ENCODE assay signal across 13 cellular contexts in the genomic region with DNA sequence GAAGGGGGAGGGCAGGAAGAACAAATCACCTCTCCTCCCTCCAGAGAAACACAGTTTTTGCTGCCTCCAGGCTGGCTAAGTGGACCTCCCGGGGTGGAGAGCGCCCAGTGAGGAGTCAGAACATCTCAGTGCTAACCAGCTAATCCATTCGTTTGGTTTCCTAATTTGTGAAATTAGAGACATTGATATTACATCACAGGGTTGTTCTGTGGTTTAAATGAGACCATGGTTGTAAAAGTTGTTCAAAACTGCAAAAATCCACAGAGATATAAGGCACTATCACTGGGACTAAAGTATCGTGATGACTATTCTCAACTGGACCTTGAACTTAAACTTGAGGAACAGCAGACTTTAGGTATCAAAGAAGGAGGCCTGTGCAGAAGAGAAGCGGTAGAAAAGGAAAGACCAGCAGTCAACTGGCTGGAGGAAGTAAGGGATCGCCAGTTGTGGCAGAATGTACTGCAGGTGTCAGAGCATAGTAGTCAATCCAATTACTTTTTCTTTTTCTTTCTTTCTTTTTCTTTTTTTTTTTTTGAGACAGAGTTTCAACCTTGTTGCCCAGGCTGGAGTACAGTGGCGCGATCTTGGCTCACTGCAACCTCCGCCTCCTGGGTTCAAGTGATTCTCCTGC. TPM values are rescaled to one million over a fixed set of nuclear protein-coding genes. Genes with fewer than 3 reads are reported as not detected.
DNase-seq lines count a peak whose midpoint lies in the region; ATAC-seq and TF ChIP-seq lines count a peak whose summit lies in the region.
"Had no signal": no experiment of that assay in that cellular context is flagged by ENCODE, and none has a peak within 500 bp of the region (broad histone marks: within the 10 kb centered on the region; RNA-seq: fewer than 3 reads in every experiment).

No MANE protein-coding gene starts in this region.

- H3K27ac Mint-ChIP-seq in HFFc6 (peak overlapping the region; percentile 32; the same call in 1 of the 2 replicates), type B pancreatic cell (no peak overlapping the region)
- peak overlapping the region; percentile 37 for H3K27ac Mint-ChIP-seq in activated CD4-positive, alpha-beta memory T cell treated with anti-CD3 and anti-CD28 coated beads, Interleukin-2, amount 10 ng/mL, durations not matched to agents 7 days and 5 days
- H3K27ac Mint-ChIP-seq in naive thymus-derived CD8-positive, alpha-beta T cell = peak overlapping the region; percentile 86 to 99 (median 96)

- ATAC-seq in naive thymus-derived CD8-positive, alpha-beta T cell = peak in 1 of 2 donors; percentile 5
- ATAC-seq in GM18520 (IDR thresholded peaks at IDR 0.05; ENCODE audit: unreplicated experiment) = no peak

- no peak overlapping the region for H3K4me3 ChIP-seq in BLaER1 treated with 17β-estradiol and CSF1 and Interleukin-3, amounts not matched to agents 10 nM and 100 nM

- CTCF ChIA-PET in activated CD4-positive, alpha-beta memory T cell treated with anti-CD3 and anti-CD28 coated beads, Interleukin-2, amount 10 ng/mL, durations not matched to agents 7 days and 5 days (lab: Charles Lee) = interaction anchor here (1.2 kb wide), 1 partner anchor 116 kb away, joined by 5 read pairs; no protein-coding TSS in a partner anchor

- H3K9ac ChIP-seq in BLaER1 treated with 17β-estradiol and CSF1 and Interleukin-3, amounts not matched to agents 10 nM and 100 nM = no peak overlapping the region
- H3K9ac ChIP-seq: parathyroid adenoma had no signal

- H3K27me3 Mint-ChIP-seq in HFFc6 (ENCODE audit: insufficient read depth) (peaks cover 7% of the 10 kb centered on the region), type B pancreatic cell (no peaks in the 10 kb centered on the region)
- H3K27me3 Mint-ChIP-seq in activated CD4-positive, alpha-beta memory T cell treated with anti-CD3 and anti-CD28 coated beads, Interleukin-2, amount 10 ng/mL, durations not matched to agents 7 days and 5 days = no peaks in the 10 kb centered on the region
- no peaks in the 10 kb centered on the region for H3K27me3 Mint-ChIP-seq in naive thymus-derived CD8-positive, alpha-beta T cell

- POLR2A ChIA-PET in activated CD4-positive, alpha-beta memory T cell treated with anti-CD3 and anti-CD28 coated beads, Interleukin-2, amount 10 ng/mL, durations not matched to agents 7 days and 5 days (lab: Charles Lee) = interaction anchor here (1.6 to 4.7 kb wide), 3 partner anchors 10 to 33 kb away, joined by 4 to 34 read pairs (median 6); partner anchors contain the start of gene RIPOR2
- POLR2A ChIA-PET in naive thymus-derived CD8-positive, alpha-beta T cell (lab: Charles Lee) = interaction anchor here (0.6 to 4.3 kb wide), 5 partner anchors 9 to 99 kb away, joined by 3 to 62 read pairs (median 6); no protein-coding TSS in a partner anchor

- peaks cover 29 to 84% (median 44%) of the 10 kb centered on the region in 10 experiments; a peak in 19 of 20 replicates for H3K4me1 ChIP-seq in BLaER1 treated with 17β-estradiol and CSF1 and Interleukin-3, amounts not matched to agents 10 nM and 100 nM
- H3K4me1 ChIP-seq: parathyroid adenoma had no signal

- H3K4me2 ChIP-seq in BLaER1 treated with 17β-estradiol and CSF1 and Interleukin-3, amounts not matched to agents 10 nM and 100 nM = peak overlapping the region in 9 of 11 experiments; percentile 0 to 32 (median 10); a peak in 11 of 22 replicates

- peaks cover 0 to 49% (median 29%) of the 10 kb centered on the region in 11 experiments; a peak in 16 of 22 replicates for H3K9me3 ChIP-seq in BLaER1 treated with 17β-estradiol and CSF1 and Interleukin-3, amounts not matched to agents 10 nM and 100 nM (replicated peaks in 1 of 11)

- H3K27me3 ChIP-seq in BLaER1 treated with 17β-estradiol and CSF1 and Interleukin-3, amounts not matched to agents 10 nM and 100 nM = no peaks in the 10 kb centered on the region

- H3K27ac ChIP-seq in BLaER1 treated with 17β-estradiol and CSF1 and Interleukin-3, amounts not matched to agents 10 nM and 100 nM = no peak overlapping the region
- H3K27ac ChIP-seq: parathyroid adenoma had no signal

- TF ChIP-seq CTCF in HFFc6 (IDR thresholded peaks at IDR 0.05) = no peak
- no peak for TF ChIP-seq CTCF in type B pancreatic cell (conservative IDR thresholded peaks at IDR 0.05)

- H3K4me3 Mint-ChIP-seq in HFFc6 (no peak overlapping the region), type B pancreatic cell (no peak overlapping the region)
- H3K4me3 Mint-ChIP-seq in activated CD4-positive, alpha-beta memory T cell treated with anti-CD3 and anti-CD28 coated beads, Interleukin-2, amount 10 ng/mL, durations not matched to agents 7 days and 5 days = no peak overlapping the region
- H3K4me3 Mint-ChIP-seq in naive thymus-derived CD8-positive, alpha-beta T cell = peak overlapping the region; percentile 31 to 77 (median 60)

- DNase-seq in HFFc6 = no peak
- DNase-seq in activated CD4-positive, alpha-beta memory T cell treated with anti-CD3 and anti-CD28 coated beads, Interleukin-2, amount 10 ng/mL, durations not matched to agents 7 days and 5 days = no peak
- DNase-seq in naive thymus-derived CD8-positive, alpha-beta T cell = no peak
- no peak for DNase-seq in HuH-7 (ENCODE audit: low spot score)
- DNase-seq in type B pancreatic cell (ENCODE audit: extremely low spot score, unreplicated experiment) = no peak
- DNase-seq in pons (ENCODE audit: low spot score) = no peak
- DNase-seq: activated CD8-positive, alpha-beta memory T cell treated with anti-CD3 and anti-CD28 coated beads, Interleukin-2, amount 50 U/mL, for 4 hours; NCI-H1417; NCI-H345; stimulated activated CD8-positive, alpha-beta memory T cell treated with anti-CD3 and anti-CD28 coated beads, Interleukin-4, amount 100 ng/mL, for 48 hours had no signal

- H3K9me3 Mint-ChIP-seq in HFFc6 (peaks cover 8% of the 10 kb centered on the region; the same call in 1 of the 2 replicates), type B pancreatic cell (peaks cover 9% of the 10 kb centered on the region)
- peaks cover 2% of the 10 kb centered on the region for H3K9me3 Mint-ChIP-seq in activated CD4-positive, alpha-beta memory T cell treated with anti-CD3 and anti-CD28 coated beads, Interleukin-2, amount 10 ng/mL, durations not matched to agents 7 days and 5 days
- peaks cover 0 to 6% (median 0%) of the 10 kb centered on the region in 9 donors for H3K9me3 Mint-ChIP-seq in naive thymus-derived CD8-positive, alpha-beta T cell

- H4K20me1 ChIP-seq in BLaER1 treated with 17β-estradiol and CSF1 and Interleukin-3, amounts not matched to agents 10 nM and 100 nM = peaks cover 0 to 64% (median 0%) of the 10 kb centered on the region in 11 experiments; a peak in 3 of 22 replicates

- peaks cover 35% of the 10 kb centered on the region for H3K36me3 Mint-ChIP-seq in HFFc6 (ENCODE audit: low read depth)
- H3K36me3 Mint-ChIP-seq in activated CD4-positive, alpha-beta memory T cell treated with anti-CD3 and anti-CD28 coated beads, Interleukin-2, amount 10 ng/mL, durations not matched to agents 7 days and 5 days (ENCODE audit: low read depth) = peaks cover 91% of the 10 kb centered on the region
- peaks cover 16 to 97% (median 57%) of the 10 kb centered on the region in 3 donors for H3K36me3 Mint-ChIP-seq in naive thymus-derived CD8-positive, alpha-beta T cell
- peaks cover 4% of the 10 kb centered on the region for H3K36me3 Mint-ChIP-seq in type B pancreatic cell

- H3K36me3 ChIP-seq in BLaER1 treated with 17β-estradiol and CSF1 and Interleukin-3, amounts not matched to agents 10 nM and 100 nM = peaks cover 0 to 98% (median 21%) of the 10 kb centered on the region in 11 experiments; a peak in 15 of 22 replicates

- H3K4me1 Mint-ChIP-seq in HFFc6 (ENCODE audit: low read depth) = peaks cover 50% of the 10 kb centered on the region
- peaks cover 76% of the 10 kb centered on the region for H3K4me1 Mint-ChIP-seq in activated CD4-positive, alpha-beta memory T cell treated with anti-CD3 and anti-CD28 coated beads, Interleukin-2, amount 10 ng/mL, durations not matched to agents 7 days and 5 days
- H3K4me1 Mint-ChIP-seq in naive thymus-derived CD8-positive, alpha-beta T cell = peaks cover 59 to 100% (median 97%) of the 10 kb centered on the region in 4 donors
- H3K4me1 Mint-ChIP-seq in type B pancreatic cell (ENCODE audit: unreplicated experiment) = peaks cover 18% of the 10 kb centered on the region

RNA-seq across cellular contexts. Expression of gene RIPOR2, which starts 33.9 kb away (rescaled TPM):
- 10 to 100 TPM in 4 of 6 experiments, 1 to 10 TPM in 2; 9.1 to 20.7 (median 10.2) TPM for total RNA-seq in HFFc6 (2021; fragmentation: NEBNext Ultra II Directional; extraction: Animal tissue kit (Norgen Biotek cat#: 25700))
- 100 to 1,000 TPM; 234 to 240 TPM for total RNA-seq in activated CD4-positive, alpha-beta memory T cell treated with anti-CD3 and anti-CD28 coated beads, Interleukin-2, amount 10 ng/mL, durations not matched to agents 7 days and 5 days
- total RNA-seq in naive thymus-derived CD8-positive, alpha-beta T cell = 100 to 1,000 TPM; 511 to 531 TPM
- 100 to 1,000 TPM; 413 to 542 (median 468) TPM for polyA plus RNA-seq in naive thymus-derived CD8-positive, alpha-beta T cell
- total RNA-seq in type B pancreatic cell (ENCODE audit: low replicate concordance) = 2.1 and 4.2 TPM in 2 replicates

Comparison
In these comparisons a context has a peak if more than half of its experiments do, and no peak if none do; other contexts are left out.
1. H3K4me3 Mint-ChIP-seq: peak in naive thymus-derived CD8-positive, alpha-beta T cell (10 of 10); none in HFFc6 (single experiment), activated CD4-positive, alpha-beta memory T cell treated with anti-CD3 and anti-CD28 coated beads, Interleukin-2, amount 10 ng/mL, durations not matched to agents 7 days and 5 days (single experiment) and type B pancreatic cell (single experiment).
2. RNA of gene RIPOR2, which starts 33.9 kb away (total RNA-seq): 511 to 531 TPM in naive thymus-derived CD8-positive, alpha-beta T cell and 234 to 240 TPM in activated CD4-positive, alpha-beta memory T cell treated with anti-CD3 and anti-CD28 coated beads, Interleukin-2, amount 10 ng/mL, durations not matched to agents 7 days and 5 days; 9.1 to 20.7 TPM in HFFc6 and 2.1 to 4.2 TPM in type B pancreatic cell; every median in the first group is over 10 times any median in the second.